17 cellular contexts compared by ENCODE assay signal in genomic region chr6:158095031-158095430, GRCh38.
DNase-seq lines count a peak whose midpoint lies in the region; ATAC-seq and TF ChIP-seq lines count a peak whose summit lies in the region.
"Had no signal": no experiment of that assay in that cellular context is flagged by ENCODE, and none has a peak within 500 bp of the region (broad histone marks: within the 10 kb centered on the region; RNA-seq: fewer than 3 reads in every experiment).

No MANE protein-coding gene starts in this region.

- H3K4me3 Mint-ChIP-seq in MCF 10A (ENCODE audit: unreplicated experiment), result no peak overlapping the region
- H3K4me3 Mint-ChIP-seq: CD4-positive, CD25-positive, alpha-beta regulatory T cell had no signal

- H3K27me3 Mint-ChIP-seq in MCF 10A (ENCODE audit: insufficient read depth, unreplicated experiment), result no peaks in the 10 kb centered on the region
- H3K27me3 Mint-ChIP-seq: CD4-positive, CD25-positive, alpha-beta regulatory T cell had no signal

- no peak overlapping the region for H3K27ac Mint-ChIP-seq in MCF 10A (ENCODE audit: low read depth, unreplicated experiment)
- H3K27ac Mint-ChIP-seq: CD4-positive, CD25-positive, alpha-beta regulatory T cell had no signal

- H3K4me1 ChIP-seq in breast epithelium (no peaks in the 10 kb centered on the region), RWPE2 (ENCODE audit: insufficient read depth, poor library complexity, severe bottlenecking) (no peaks in the 10 kb centered on the region)

- peaks cover 15% of the 10 kb centered on the region for H3K36me3 Mint-ChIP-seq in MCF 10A (ENCODE audit: insufficient read depth, unreplicated experiment)

- H3K9me3 ChIP-seq in breast epithelium, result no peaks in the 10 kb centered on the region
- H3K9me3 ChIP-seq in RWPE2 (ENCODE audit: severe bottlenecking), result no peaks in the 10 kb centered on the region

- intact Hi-C loops in MCF 10A (cut with micrococcal nuclease), result no loop called here
- intact Hi-C loops in breast epithelium (cut with DNase I; ENCODE audit: low total_unique reads), result no loop called here
- intact Hi-C loops in posterior cingulate gyrus (cut with DNase I), result no loop called here

- ATAC-seq in RWPE2 (ENCODE audit: low read depth), result 0 out of 3 replicates have a peak, but pooled peaks have one; percentile 52
- ATAC-seq in activated CD4-positive, CD25-positive, alpha-beta regulatory T cell treated with anti-CD3 and anti-CD28 coated beads, Interleukin-2, amount 50 U/mL, for 24 hours, result no peak
- ATAC-seq in HG03280 (IDR thresholded peaks at IDR 0.05; ENCODE audit: unreplicated experiment), result no peak
- ATAC-seq: HCT116 had no signal

- H3K27me3 ChIP-seq in breast epithelium (no peaks in the 10 kb centered on the region), RWPE2 (ENCODE audit: insufficient read depth, poor library complexity, severe bottlenecking) (no peaks in the 10 kb centered on the region)

- BruUV-seq in MCF 10A (replicated peaks; lab: Mats Ljungman, UMichigan), result no TSS peak

- H3K27ac ChIP-seq in breast epithelium (no peak overlapping the region), RWPE2 (ENCODE audit: poor library complexity, severe bottlenecking) (no peak overlapping the region), epithelial cell of prostate (no peak overlapping the region)
- H3K27ac ChIP-seq: SK-N-MC had no signal

- H3K36me3 ChIP-seq in breast epithelium (no peaks in the 10 kb centered on the region), RWPE2 (ENCODE audit: low read depth) (peaks cover 18% of the 10 kb centered on the region)

- H3K4me3 ChIP-seq in breast epithelium, result no peak overlapping the region
- H3K4me3 ChIP-seq in RWPE2 (ENCODE audit: severe bottlenecking), result no peak overlapping the region
- H3K4me3 ChIP-seq: SK-N-MC had no signal

- DNase-seq in MCF 10A (ENCODE audit: unreplicated experiment) (peak; percentile 57), breast epithelium (ENCODE audit: low spot score in 2 of 2) (no peak), RWPE2 (ENCODE audit: low spot score) (no peak), epithelial cell of prostate (ENCODE audit: low read depth, low spot score) (peak; percentile 18), posterior cingulate gyrus (no peak)
- DNase-seq in activated T-cell treated with anti-CD3 and anti-CD28 coated beads, Interleukin-2, amount 50 U/mL, for 1 hour, result no peak
- DNase-seq: CD4-positive, CD25-positive, alpha-beta regulatory T cell; DND-41; GDM1; NCI-H1105 treated with DMSO at 0.1 percent for 48 hours; NCI-H2029; NCI-H2171 treated with DMSO at 0.1 percent for 48 hours; RPMI8226 had no signal

- H3K4me1 Mint-ChIP-seq in MCF 10A (ENCODE audit: insufficient read depth, unreplicated experiment), result no peaks in the 10 kb centered on the region
- H3K4me1 Mint-ChIP-seq: CD4-positive, CD25-positive, alpha-beta regulatory T cell had no signal

- H3K9me3 Mint-ChIP-seq in MCF 10A (ENCODE audit: unreplicated experiment), result no peaks in the 10 kb centered on the region
- H3K9me3 Mint-ChIP-seq: CD4-positive, CD25-positive, alpha-beta regulatory T cell had no signal

- no peak for TF ChIP-seq POLR2A in breast epithelium (IDR thresholded peaks at IDR 0.05)

- POLR2A ChIA-PET in MCF 10A (lab: Yijun Ruan, JAX), result interaction anchor here (0.7 to 0.9 kb wide), 2 partner anchors 71 to 141 kb away, joined by 4 to 5 read pairs; no protein-coding TSS in a partner anchor

- CTCF ChIA-PET in MCF 10A (lab: Yijun Ruan, JAX), result interaction anchor here (0.9 to 1.5 kb wide), 2 partner anchors 8 to 21 kb away, joined by 3 read pairs; no protein-coding TSS in a partner anchor

- TF ChIP-seq CTCF in MCF 10A (IDR thresholded peaks at IDR 0.05; ENCODE audit: unreplicated experiment), result no peak
- no peak for TF ChIP-seq CTCF in breast epithelium (IDR thresholded peaks at IDR 0.05)
- no peak for TF ChIP-seq CTCF in RWPE2 (IDR thresholded peaks at IDR 0.05; ENCODE audit: poor library complexity, severe bottlenecking)

Comparison
In these comparisons a context has a peak if more than half of its experiments do, and no peak if none do; other contexts are left out.
1. DNase-seq: peak in MCF 10A (single experiment) and epithelial cell of prostate (single experiment); none in breast epithelium (0 of 2), RWPE2 (single experiment), activated T-cell treated with anti-CD3 and anti-CD28 coated beads, Interleukin-2, amount 50 U/mL, for 1 hour (single experiment) and posterior cingulate gyrus (0 of 10).